ENCODE assay signal across 1 cellular context in the genomic region with DNA sequence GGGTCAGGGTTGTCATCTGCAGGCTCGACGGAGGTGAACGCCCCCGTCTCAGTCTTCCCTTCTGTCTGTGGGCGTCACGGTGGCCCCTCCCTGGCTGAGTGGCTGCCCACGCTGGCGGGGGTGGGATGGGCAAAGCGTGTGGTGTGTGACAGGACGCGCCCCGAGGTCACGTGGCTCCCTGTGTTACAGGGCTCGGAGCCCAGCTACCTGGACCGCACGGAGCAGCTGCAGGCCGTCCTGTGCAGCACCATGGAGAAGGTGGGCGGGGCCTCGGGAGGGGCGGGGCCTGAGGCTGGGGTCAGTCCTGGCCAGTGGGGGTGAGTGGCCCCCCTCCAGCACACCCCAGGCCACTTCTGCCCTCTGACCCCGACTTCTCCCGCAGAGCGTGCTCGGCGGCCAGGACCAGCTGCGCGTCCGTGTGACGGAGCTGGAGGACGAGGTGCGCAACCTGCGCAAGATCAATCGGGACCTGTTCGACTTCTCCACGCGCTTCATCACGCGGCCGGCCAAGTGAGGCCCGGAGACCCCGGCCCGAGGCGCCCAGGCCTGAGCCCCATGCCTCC.
TF ChIP-seq lines count a peak whose summit lies in the region.

No MANE protein-coding gene starts in this region.

TF ChIP-seq in HepG2, 621 proteins besides CTCF, POLR2A, EP300 and RAD21:
- TF ChIP-seq ZC3H13 (CRISPR knock-in tag; IDR thresholded peaks at IDR 0.05): 0 out of 2 replicates have a peak, but pooled peaks have one; percentile 75
- TF ChIP-seq SALL2 (CRISPR knock-in tag; IDR thresholded peaks at IDR 0.05): no peak
- no peak for TF ChIP-seq ZNF772 (CRISPR knock-in tag; IDR thresholded peaks at IDR 0.05)
- TF ChIP-seq CHCHD3 (CRISPR knock-in tag; IDR thresholded peaks at IDR 0.05): 0 out of 2 replicates have a peak, but pooled peaks have one; percentile 37
- 0 out of 2 replicates have a peak, but pooled peaks have one; percentile 1 for TF ChIP-seq ZNF317 (CRISPR knock-in tag; IDR thresholded peaks at IDR 0.05)
- TF ChIP-seq AGO2 (optimal IDR thresholded peaks at IDR 0.05; ENCODE audit: low read depth, low read length): peak; percentile 87
- no peak for TF ChIP-seq KLF11 (CRISPR knock-in tag; IDR thresholded peaks at IDR 0.05)
- no peak for TF ChIP-seq ZNF550 (CRISPR knock-in tag; IDR thresholded peaks at IDR 0.05; ENCODE audit: borderline replicate concordance)
- TF ChIP-seq GATAD1 (CRISPR knock-in tag; IDR thresholded peaks at IDR 0.05): no peak
- 0 out of 2 replicates have a peak, but pooled peaks have one; percentile 30 for TF ChIP-seq RBFOX2 (IDR thresholded peaks at IDR 0.05; ENCODE audit: low read depth, low read length)
- TF ChIP-seq TBX2 (CRISPR knock-in tag; IDR thresholded peaks at IDR 0.05; ENCODE audit: borderline replicate concordance): 0 out of 2 replicates have a peak, but pooled peaks have one; percentile 2
- no peak for TF ChIP-seq SOX13 (IDR thresholded peaks at IDR 0.05)
- no peak for TF ChIP-seq SOX13 (CRISPR knock-in tag; conservative IDR thresholded peaks at IDR 0.05 in 1 of 2, IDR thresholded peaks at IDR 0.05 in 1 of 2)
- peak; percentile 3 for TF ChIP-seq AGO1 (IDR thresholded peaks at IDR 0.05; ENCODE audit: low read depth, low read length, poor library complexity, severe bottlenecking)
- no peak for TF ChIP-seq NFIB (CRISPR knock-in tag; IDR thresholded peaks at IDR 0.05; ENCODE audit: borderline replicate concordance)
- TF ChIP-seq ZNF672 (CRISPR knock-in tag; IDR thresholded peaks at IDR 0.05): 0 out of 2 replicates have a peak, but pooled peaks have one; percentile 56
- no peak for TF ChIP-seq PAWR (CRISPR knock-in tag; IDR thresholded peaks at IDR 0.05; ENCODE audit: borderline replicate concordance)
- TF ChIP-seq PHB2 (IDR thresholded peaks at IDR 0.05; ENCODE audit: partially characterized antibody): no peak
- TF ChIP-seq HOXA3 (CRISPR knock-in tag; IDR thresholded peaks at IDR 0.05): peak; percentile 12; the same call in 1 of the 2 replicates
- TF ChIP-seq, protein P1, sequence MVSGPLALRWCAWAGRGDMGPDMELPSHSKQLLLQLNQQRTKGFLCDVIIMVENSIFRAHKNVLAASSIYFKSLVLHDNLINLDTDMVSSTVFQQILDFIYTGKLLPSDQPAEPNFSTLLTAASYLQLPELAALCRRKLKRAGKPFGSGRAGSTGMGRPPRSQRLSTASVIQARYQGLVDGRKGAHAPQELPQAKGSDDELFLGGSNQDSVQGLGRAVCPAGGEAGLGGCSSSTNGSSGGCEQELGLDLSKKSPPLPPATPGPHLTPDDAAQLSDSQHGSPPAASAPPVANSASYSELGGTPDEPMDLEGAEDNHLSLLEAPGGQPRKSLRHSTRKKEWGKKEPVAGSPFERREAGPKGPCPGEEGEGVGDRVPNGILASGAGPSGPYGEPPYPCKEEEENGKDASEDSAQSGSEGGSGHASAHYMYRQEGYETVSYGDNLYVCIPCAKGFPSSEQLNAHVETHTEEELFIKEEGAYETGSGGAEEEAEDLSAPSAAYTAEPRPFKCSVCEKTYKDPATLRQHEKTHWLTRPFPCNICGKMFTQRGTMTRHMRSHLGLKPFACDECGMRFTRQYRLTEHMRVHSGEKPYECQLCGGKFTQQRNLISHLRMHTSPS (CRISPR knock-in tag; IDR thresholded peaks at IDR 0.05; ENCODE audit: low read depth): no peak
- no peak for TF ChIP-seq ZSCAN12 (CRISPR knock-in tag; IDR thresholded peaks at IDR 0.05)
- no peak for TF ChIP-seq HOXD1 (CRISPR knock-in tag; IDR thresholded peaks at IDR 0.05)
- TF ChIP-seq, protein P2, sequence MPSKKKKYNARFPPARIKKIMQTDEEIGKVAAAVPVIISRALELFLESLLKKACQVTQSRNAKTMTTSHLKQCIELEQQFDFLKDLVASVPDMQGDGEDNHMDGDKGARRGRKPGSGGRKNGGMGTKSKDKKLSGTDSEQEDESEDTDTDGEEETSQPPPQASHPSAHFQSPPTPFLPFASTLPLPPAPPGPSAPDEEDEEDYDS (CRISPR knock-in tag; IDR thresholded peaks at IDR 0.05): no peak
- TF ChIP-seq, protein P3, sequence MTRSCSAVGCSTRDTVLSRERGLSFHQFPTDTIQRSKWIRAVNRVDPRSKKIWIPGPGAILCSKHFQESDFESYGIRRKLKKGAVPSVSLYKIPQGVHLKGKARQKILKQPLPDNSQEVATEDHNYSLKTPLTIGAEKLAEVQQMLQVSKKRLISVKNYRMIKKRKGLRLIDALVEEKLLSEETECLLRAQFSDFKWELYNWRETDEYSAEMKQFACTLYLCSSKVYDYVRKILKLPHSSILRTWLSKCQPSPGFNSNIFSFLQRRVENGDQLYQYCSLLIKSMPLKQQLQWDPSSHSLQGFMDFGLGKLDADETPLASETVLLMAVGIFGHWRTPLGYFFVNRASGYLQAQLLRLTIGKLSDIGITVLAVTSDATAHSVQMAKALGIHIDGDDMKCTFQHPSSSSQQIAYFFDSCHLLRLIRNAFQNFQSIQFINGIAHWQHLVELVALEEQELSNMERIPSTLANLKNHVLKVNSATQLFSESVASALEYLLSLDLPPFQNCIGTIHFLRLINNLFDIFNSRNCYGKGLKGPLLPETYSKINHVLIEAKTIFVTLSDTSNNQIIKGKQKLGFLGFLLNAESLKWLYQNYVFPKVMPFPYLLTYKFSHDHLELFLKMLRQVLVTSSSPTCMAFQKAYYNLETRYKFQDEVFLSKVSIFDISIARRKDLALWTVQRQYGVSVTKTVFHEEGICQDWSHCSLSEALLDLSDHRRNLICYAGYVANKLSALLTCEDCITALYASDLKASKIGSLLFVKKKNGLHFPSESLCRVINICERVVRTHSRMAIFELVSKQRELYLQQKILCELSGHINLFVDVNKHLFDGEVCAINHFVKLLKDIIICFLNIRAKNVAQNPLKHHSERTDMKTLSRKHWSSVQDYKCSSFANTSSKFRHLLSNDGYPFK (CRISPR knock-in tag; IDR thresholded peaks at IDR 0.05; ENCODE audit: borderline replicate concordance): 0 out of 2 replicates have a peak, but pooled peaks have one; percentile 22
- peak; percentile 5 for TF ChIP-seq ZBTB7A (CRISPR knock-in tag; IDR thresholded peaks at IDR 0.05)
- TF ChIP-seq ZNF230 (CRISPR knock-in tag; IDR thresholded peaks at IDR 0.05): 0 out of 2 replicates have a peak, but pooled peaks have one; percentile 17
- TF ChIP-seq SP1 (IDR thresholded peaks at IDR 0.05): no peak
- peak; percentile 13; the same call in 1 of the 2 replicates for TF ChIP-seq SP1 (CRISPR knock-in tag; IDR thresholded peaks at IDR 0.05)
- TF ChIP-seq, protein P4, sequence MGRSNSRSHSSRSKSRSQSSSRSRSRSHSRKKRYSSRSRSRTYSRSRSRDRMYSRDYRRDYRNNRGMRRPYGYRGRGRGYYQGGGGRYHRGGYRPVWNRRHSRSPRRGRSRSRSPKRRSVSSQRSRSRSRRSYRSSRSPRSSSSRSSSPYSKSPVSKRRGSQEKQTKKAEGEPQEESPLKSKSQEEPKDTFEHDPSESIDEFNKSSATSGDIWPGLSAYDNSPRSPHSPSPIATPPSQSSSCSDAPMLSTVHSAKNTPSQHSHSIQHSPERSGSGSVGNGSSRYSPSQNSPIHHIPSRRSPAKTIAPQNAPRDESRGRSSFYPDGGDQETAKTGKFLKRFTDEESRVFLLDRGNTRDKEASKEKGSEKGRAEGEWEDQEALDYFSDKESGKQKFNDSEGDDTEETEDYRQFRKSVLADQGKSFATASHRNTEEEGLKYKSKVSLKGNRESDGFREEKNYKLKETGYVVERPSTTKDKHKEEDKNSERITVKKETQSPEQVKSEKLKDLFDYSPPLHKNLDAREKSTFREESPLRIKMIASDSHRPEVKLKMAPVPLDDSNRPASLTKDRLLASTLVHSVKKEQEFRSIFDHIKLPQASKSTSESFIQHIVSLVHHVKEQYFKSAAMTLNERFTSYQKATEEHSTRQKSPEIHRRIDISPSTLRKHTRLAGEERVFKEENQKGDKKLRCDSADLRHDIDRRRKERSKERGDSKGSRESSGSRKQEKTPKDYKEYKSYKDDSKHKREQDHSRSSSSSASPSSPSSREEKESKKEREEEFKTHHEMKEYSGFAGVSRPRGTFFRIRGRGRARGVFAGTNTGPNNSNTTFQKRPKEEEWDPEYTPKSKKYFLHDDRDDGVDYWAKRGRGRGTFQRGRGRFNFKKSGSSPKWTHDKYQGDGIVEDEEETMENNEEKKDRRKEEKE (IDR thresholded peaks at IDR 0.05): no peak
- TF ChIP-seq ZNF589 (CRISPR knock-in tag; conservative IDR thresholded peaks at IDR 0.05): peak; percentile 57; the same call in 1 of the 2 replicates
- 0 out of 2 replicates have a peak, but pooled peaks have one; percentile 39 for TF ChIP-seq TOPORS (CRISPR knock-in tag; IDR thresholded peaks at IDR 0.05)
- TF ChIP-seq IRF2 (CRISPR knock-in tag; IDR thresholded peaks at IDR 0.05): no peak
- no peak for TF ChIP-seq NONO (IDR thresholded peaks at IDR 0.05)
- TF ChIP-seq NONO (CRISPR knock-in tag; conservative IDR thresholded peaks at IDR 0.05): 0 out of 2 replicates have a peak, but pooled peaks have one; percentile 75
- no peak for TF ChIP-seq SMC3 (IDR thresholded peaks at IDR 0.05; ENCODE audit: low read length)
- no peak for TF ChIP-seq ZNF607 (CRISPR knock-in tag; IDR thresholded peaks at IDR 0.05; ENCODE audit: borderline replicate concordance)
- TF ChIP-seq KLF13 (CRISPR knock-in tag; IDR thresholded peaks at IDR 0.05): no peak
- no peak for TF ChIP-seq WIZ (CRISPR knock-in tag; IDR thresholded peaks at IDR 0.05)
- TF ChIP-seq, protein P5, sequence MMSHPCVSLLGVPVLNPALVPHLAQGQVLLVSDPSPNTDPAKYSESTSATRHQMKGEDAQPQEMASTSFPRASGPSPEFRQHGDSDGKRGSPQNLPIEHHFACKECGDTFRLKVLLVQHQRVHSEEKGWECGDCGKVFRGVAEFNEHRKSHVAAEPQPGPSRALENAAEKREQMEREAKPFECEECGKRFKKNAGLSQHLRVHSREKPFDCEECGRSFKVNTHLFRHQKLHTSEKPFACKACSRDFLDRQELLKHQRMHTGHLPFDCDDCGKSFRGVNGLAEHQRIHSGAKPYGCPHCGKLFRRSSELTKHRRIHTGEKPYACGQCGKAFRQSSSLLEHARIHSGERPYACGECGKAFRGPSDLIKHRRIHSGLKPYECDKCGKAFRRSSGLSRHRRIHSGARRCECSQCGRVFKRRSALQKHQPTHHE (CRISPR knock-in tag; IDR thresholded peaks at IDR 0.05; ENCODE audit: borderline replicate concordance): 0 out of 2 replicates have a peak, but pooled peaks have one; percentile 3
- TF ChIP-seq, protein P6, sequence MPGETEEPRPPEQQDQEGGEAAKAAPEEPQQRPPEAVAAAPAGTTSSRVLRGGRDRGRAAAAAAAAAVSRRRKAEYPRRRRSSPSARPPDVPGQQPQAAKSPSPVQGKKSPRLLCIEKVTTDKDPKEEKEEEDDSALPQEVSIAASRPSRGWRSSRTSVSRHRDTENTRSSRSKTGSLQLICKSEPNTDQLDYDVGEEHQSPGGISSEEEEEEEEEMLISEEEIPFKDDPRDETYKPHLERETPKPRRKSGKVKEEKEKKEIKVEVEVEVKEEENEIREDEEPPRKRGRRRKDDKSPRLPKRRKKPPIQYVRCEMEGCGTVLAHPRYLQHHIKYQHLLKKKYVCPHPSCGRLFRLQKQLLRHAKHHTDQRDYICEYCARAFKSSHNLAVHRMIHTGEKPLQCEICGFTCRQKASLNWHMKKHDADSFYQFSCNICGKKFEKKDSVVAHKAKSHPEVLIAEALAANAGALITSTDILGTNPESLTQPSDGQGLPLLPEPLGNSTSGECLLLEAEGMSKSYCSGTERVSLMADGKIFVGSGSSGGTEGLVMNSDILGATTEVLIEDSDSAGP (CRISPR knock-in tag; IDR thresholded peaks at IDR 0.05; ENCODE audit: borderline replicate concordance): peak; percentile 46; the same call in 1 of the 2 replicates
- TF ChIP-seq ZNF556 (CRISPR knock-in tag; IDR thresholded peaks at IDR 0.05; ENCODE audit: borderline replicate concordance): no peak
